10 cellular contexts compared by ENCODE assay signal in the genomic region with DNA sequence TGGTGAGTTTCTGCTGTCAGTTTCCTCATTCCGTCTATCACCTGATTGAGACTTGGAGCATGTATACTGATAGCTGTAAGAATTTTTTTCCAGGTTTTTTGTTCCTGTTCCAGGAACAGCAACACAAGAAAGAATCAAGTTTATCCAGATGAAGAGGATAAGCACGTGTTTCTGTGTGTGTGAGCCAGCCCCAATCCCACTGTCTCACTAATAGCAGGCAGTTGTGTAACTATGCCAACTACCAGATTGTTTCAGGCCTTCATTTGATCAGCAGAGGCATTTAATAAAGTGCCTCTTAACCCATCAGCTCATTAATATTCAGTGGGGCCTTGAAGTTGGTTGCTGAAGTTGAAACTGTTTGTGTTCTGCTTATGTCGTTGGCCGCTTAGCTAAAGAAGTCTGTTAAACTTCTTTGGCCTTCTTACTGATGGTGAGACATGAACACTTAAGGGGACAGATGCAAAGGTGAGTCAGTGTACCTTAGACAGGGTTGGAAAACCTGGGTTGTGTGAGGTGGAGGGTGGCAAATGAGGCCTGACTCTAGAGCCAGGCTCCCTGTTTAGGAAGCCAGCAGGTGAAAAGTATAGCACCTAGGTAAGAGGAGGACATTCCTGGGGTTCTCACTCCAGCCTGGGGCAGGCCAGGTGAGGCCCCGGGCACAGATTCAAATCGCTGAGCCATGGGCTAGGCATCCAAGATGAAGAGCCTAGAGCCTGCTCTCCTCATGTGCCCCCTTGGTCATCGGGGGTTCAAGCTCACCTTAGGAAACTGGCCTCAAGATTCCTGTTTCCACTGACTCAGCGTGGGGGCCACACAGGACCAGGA. TPM values are rescaled to one million over a fixed set of nuclear protein-coding genes. Genes with fewer than 3 reads are reported as not detected.
DNase-seq lines count a peak whose midpoint lies in the region; ATAC-seq and TF ChIP-seq lines count a peak whose summit lies in the region.
"Had no signal": no experiment of that assay in that cellular context is flagged by ENCODE, and none has a peak within 500 bp of the region (broad histone marks: within the 10 kb centered on the region; RNA-seq: fewer than 3 reads in every experiment).

No MANE protein-coding gene starts in this region.

- TF ChIP-seq CTCF in activated CD8-positive, alpha-beta T cell treated with anti-CD3 and anti-CD28 coated beads for 36 hours (IDR thresholded peaks at IDR 0.05): no peak
- no peak for TF ChIP-seq CTCF in glutamatergic neuron (IDR thresholded peaks at IDR 0.05; ENCODE audit: partially characterized antibody, unreplicated experiment)

- no peak for ATAC-seq in activated CD8-positive, alpha-beta T cell treated with anti-CD3 and anti-CD28 coated beads for 36 hours
- ATAC-seq in stimulated activated memory B cell treated with anti-CD40 and anti-IgM and Interleukin-4, amounts not matched to agents 10 μg/mL and 1 μg/mL and 100 μg/mL, for 72 hours: no peak
- no peak for ATAC-seq in HG03354 (IDR thresholded peaks at IDR 0.05; ENCODE audit: poor library complexity, severe bottlenecking, unreplicated experiment)

- DNase-seq in DMS 273 (lab: John Stamatoyannopoulos, UW; ENCODE audit: unreplicated experiment): peak; percentile 16
- no peak for DNase-seq in DMS 273 treated with DMSO at 0.1 percent for 48 hours (lab: John Stamatoyannopoulos, UW)
- DNase-seq in activated CD8-positive, alpha-beta T cell treated with anti-CD3 and anti-CD28 coated beads for 36 hours: no peak
- DNase-seq in glutamatergic neuron: no peak
- DNase-seq in COR-L47 (lab: John Stamatoyannopoulos, UW): no peak
- DNase-seq in GM19238 (ENCODE audit: insufficient read length, low spot score): no peak
- DNase-seq: GF-D8, NCI-H2029 treated with DMSO at 0.1 percent for 48 hours had no signal

- H3K27me3 Mint-ChIP-seq in activated CD8-positive, alpha-beta T cell treated with anti-CD3 and anti-CD28 coated beads for 36 hours: no peaks in the 10 kb centered on the region
- peaks cover 12% of the 10 kb centered on the region for H3K27me3 Mint-ChIP-seq in glutamatergic neuron (ENCODE audit: unreplicated experiment)
- H3K27me3 Mint-ChIP-seq in stimulated activated memory B cell treated with anti-CD40 and anti-IgM and Interleukin-4, amounts not matched to agents 10 μg/mL and 1 μg/mL and 100 μg/mL, for 72 hours: no peaks in the 10 kb centered on the region

- H3K9me3 Mint-ChIP-seq in activated CD8-positive, alpha-beta T cell treated with anti-CD3 and anti-CD28 coated beads for 36 hours: peaks cover 2% of the 10 kb centered on the region
- peaks cover 7% of the 10 kb centered on the region for H3K9me3 Mint-ChIP-seq in glutamatergic neuron (ENCODE audit: unreplicated experiment)
- peaks cover under 1% of the 10 kb centered on the region for H3K9me3 Mint-ChIP-seq in stimulated activated memory B cell treated with anti-CD40 and anti-IgM and Interleukin-4, amounts not matched to agents 10 μg/mL and 1 μg/mL and 100 μg/mL, for 72 hours

- CTCF ChIA-PET in activated CD8-positive, alpha-beta T cell treated with anti-CD3 and anti-CD28 coated beads for 36 hours (lab: Charles Lee): interaction anchor here (3.2 kb wide), 1 partner anchor 9 kb away, joined by 11 read pairs; no protein-coding TSS in a partner anchor

- H3K4me1 Mint-ChIP-seq in activated CD8-positive, alpha-beta T cell treated with anti-CD3 and anti-CD28 coated beads for 36 hours (ENCODE audit: low read depth): peaks cover 69% of the 10 kb centered on the region
- H3K4me1 Mint-ChIP-seq in glutamatergic neuron (ENCODE audit: low read depth, unreplicated experiment): peaks cover 8% of the 10 kb centered on the region
- peaks cover 74% of the 10 kb centered on the region for H3K4me1 Mint-ChIP-seq in stimulated activated memory B cell treated with anti-CD40 and anti-IgM and Interleukin-4, amounts not matched to agents 10 μg/mL and 1 μg/mL and 100 μg/mL, for 72 hours

- H3K36me3 Mint-ChIP-seq in activated CD8-positive, alpha-beta T cell treated with anti-CD3 and anti-CD28 coated beads for 36 hours (ENCODE audit: low read depth): peaks cover 13% of the 10 kb centered on the region
- no peaks in the 10 kb centered on the region for H3K36me3 Mint-ChIP-seq in glutamatergic neuron (ENCODE audit: unreplicated experiment)
- peaks cover 27% of the 10 kb centered on the region for H3K36me3 Mint-ChIP-seq in stimulated activated memory B cell treated with anti-CD40 and anti-IgM and Interleukin-4, amounts not matched to agents 10 μg/mL and 1 μg/mL and 100 μg/mL, for 72 hours

- no peak overlapping the region for H3K4me3 Mint-ChIP-seq in activated CD8-positive, alpha-beta T cell treated with anti-CD3 and anti-CD28 coated beads for 36 hours
- H3K4me3 Mint-ChIP-seq in glutamatergic neuron (ENCODE audit: unreplicated experiment): peak overlapping the region; percentile 14
- peak overlapping the region; percentile 48 for H3K4me3 Mint-ChIP-seq in stimulated activated memory B cell treated with anti-CD40 and anti-IgM and Interleukin-4, amounts not matched to agents 10 μg/mL and 1 μg/mL and 100 μg/mL, for 72 hours

- POLR2A ChIA-PET in activated CD8-positive, alpha-beta T cell treated with anti-CD3 and anti-CD28 coated beads for 36 hours (lab: Charles Lee): interaction anchor here (0.7 to 3.4 kb wide), 5 partner anchors 7 to 48 kb away, joined by 3 to 16 read pairs (median 6); a partner anchor contains a TSS

- H3K27ac Mint-ChIP-seq in activated CD8-positive, alpha-beta T cell treated with anti-CD3 and anti-CD28 coated beads for 36 hours: peak overlapping the region; percentile 72
- H3K27ac Mint-ChIP-seq in glutamatergic neuron (ENCODE audit: unreplicated experiment): no peak overlapping the region
- peak overlapping the region; percentile 86 for H3K27ac Mint-ChIP-seq in stimulated activated memory B cell treated with anti-CD40 and anti-IgM and Interleukin-4, amounts not matched to agents 10 μg/mL and 1 μg/mL and 100 μg/mL, for 72 hours

- intact Hi-C loops in activated CD8-positive, alpha-beta T cell treated with anti-CD3 and anti-CD28 coated beads for 36 hours (cut with micrococcal nuclease): no loop called here

RNA-seq across cellular contexts. Expression of a gene that starts 3.7 kb away (rescaled TPM):
- 10 to 100 TPM; 33.4 to 37.5 TPM for total RNA-seq in activated CD8-positive, alpha-beta T cell treated with anti-CD3 and anti-CD28 coated beads for 36 hours
- 139 TPM for total RNA-seq in glutamatergic neuron (ENCODE audit: unreplicated experiment)

RNA-seq across cellular contexts. Expression of a gene that starts 6.7 kb away (rescaled TPM):
- 10 to 100 TPM; 49.2 to 49.6 TPM for total RNA-seq in activated CD8-positive, alpha-beta T cell treated with anti-CD3 and anti-CD28 coated beads for 36 hours
- 54.9 TPM for total RNA-seq in glutamatergic neuron (ENCODE audit: unreplicated experiment)

RNA-seq across cellular contexts. Expression of a gene that starts 45.4 kb away (rescaled TPM):
- total RNA-seq in activated CD8-positive, alpha-beta T cell treated with anti-CD3 and anti-CD28 coated beads for 36 hours: 10 to 100 TPM in 1 of 2 experiments, 1 to 10 TPM in 1; 9.7 to 11.0 TPM
- total RNA-seq in glutamatergic neuron (ENCODE audit: unreplicated experiment): 43.3 TPM
